ENCODE assay signal across 11 cellular contexts in genomic region chr1:28244549-28245251, GRCh38. TPM values are rescaled to one million over a fixed set of nuclear protein-coding genes. Genes with fewer than 3 reads are reported as not detected.
DNase-seq lines count a peak whose midpoint lies in the region; ATAC-seq, FAIRE-seq and TF ChIP-seq lines count a peak whose summit lies in the region.
"Had no signal": no experiment of that assay in that cellular context is flagged by ENCODE, and none has a peak within 500 bp of the region (broad histone marks: within the 10 kb centered on the region; RNA-seq: fewer than 3 reads in every experiment).

No MANE protein-coding gene starts in this region.

- H4K20me1 ChIP-seq in OCI-LY7 (ENCODE audit: insufficient read depth, low read length) = no peaks in the 10 kb centered on the region

- no peak for FAIRE-seq in small intestine (lab: Jason Lieb, UNC)
- FAIRE-seq: endometrium had no signal

- H3K79me2 ChIP-seq in OCI-LY7 (ENCODE audit: insufficient read depth, low read depth, low read length) = peaks cover 31% of the 10 kb centered on the region; the same call in 1 of the 2 replicates

- no peak for ATAC-seq in activated CD8-positive, alpha-beta memory T cell treated with anti-CD3 and anti-CD28 coated beads, Interleukin-2, amount 10 ng/mL, durations not matched to agents 7 days and 5 days
- no peak for ATAC-seq in HG02623 (IDR thresholded peaks at IDR 0.05; ENCODE audit: unreplicated experiment)

- H3K4me2 ChIP-seq in OCI-LY7 (ENCODE audit: low read length) = peak overlapping the region; percentile 69

- TF ChIP-seq CTCF in OCI-LY7 (conservative IDR thresholded peaks at IDR 0.05; ENCODE audit: low read length) (no peak), cardiac muscle cell (IDR thresholded peaks at IDR 0.05; ENCODE audit: low read depth, low read length) (no peak), MCF 10A (IDR thresholded peaks at IDR 0.05; ENCODE audit: unreplicated experiment) (no peak)

- H3K27me3 ChIP-seq in cardiac muscle cell = no peaks in the 10 kb centered on the region
- H3K27me3 ChIP-seq in small intestine (ENCODE audit: control insufficient read depth in 2 of 2, insufficient read depth in 2 of 2, low read length in 2 of 2) = no peaks in the 10 kb centered on the region

- no peaks in the 10 kb centered on the region for H3K9me2 ChIP-seq in OCI-LY7 (ENCODE audit: insufficient read depth, low read length)

- DNase-seq in activated CD8-positive, alpha-beta memory T cell treated with anti-CD3 and anti-CD28 coated beads, Interleukin-2, amount 10 ng/mL, durations not matched to agents 7 days and 5 days = no peak
- DNase-seq in activated CD8-positive, alpha-beta memory T cell treated with anti-CD3 and anti-CD28 coated beads, Interleukin-2, amount 50 U/mL, for 4 hours = no peak
- DNase-seq in OCI-LY7 (ENCODE audit: low spot score) = peak; percentile 77
- no peak for DNase-seq in cardiac muscle cell (ENCODE audit: low read depth in 1 of 2, low spot score in 1 of 2)
- DNase-seq in small intestine = no peak
- no peak for DNase-seq in NCI-H1694 (lab: John Stamatoyannopoulos, UW)
- no peak for DNase-seq in MCF 10A (ENCODE audit: unreplicated experiment)
- DNase-seq: stimulated activated naive CD4-positive, alpha-beta T cell treated with Interleukin-2 at 50 U/mL for 16 hours; SW 1271 had no signal

- no peak overlapping the region; the same call in 1 of the 2 replicates for H2AFZ ChIP-seq in OCI-LY7 (ENCODE audit: low read length)

- H3K36me3 Mint-ChIP-seq in activated CD8-positive, alpha-beta memory T cell treated with anti-CD3 and anti-CD28 coated beads, Interleukin-2, amount 10 ng/mL, durations not matched to agents 7 days and 5 days = peaks cover 6% of the 10 kb centered on the region
- peaks cover 26% of the 10 kb centered on the region for H3K36me3 Mint-ChIP-seq in MCF 10A (ENCODE audit: insufficient read depth, unreplicated experiment)

- H3K4me1 Mint-ChIP-seq in activated CD8-positive, alpha-beta memory T cell treated with anti-CD3 and anti-CD28 coated beads, Interleukin-2, amount 10 ng/mL, durations not matched to agents 7 days and 5 days = peaks cover 60% of the 10 kb centered on the region
- peaks cover 45% of the 10 kb centered on the region for H3K4me1 Mint-ChIP-seq in MCF 10A (ENCODE audit: insufficient read depth, unreplicated experiment)

- WGBS in small intestine, 3 donors = 66 to 72% (median 66%) methylated on average over 13 of the region's 13 CpGs

- H3K36me3 ChIP-seq in OCI-LY7 (ENCODE audit: insufficient read depth, low read length) = peaks cover 18% of the 10 kb centered on the region
- H3K36me3 ChIP-seq in cardiac muscle cell = no peaks in the 10 kb centered on the region
- H3K36me3 ChIP-seq in small intestine (ENCODE audit: control insufficient read depth in 2 of 2, insufficient read depth in 2 of 2, low read length in 2 of 2) = no peaks in the 10 kb centered on the region

- intact Hi-C loops in OCI-LY7 (cut with micrococcal nuclease; ENCODE audit: unreplicated experiment) (loop anchor here (1.0 to 5.0 kb wide), 3 partner anchors 72 to 398 kb away; partner anchors contain the start of gene TAF12), MCF 10A (cut with micrococcal nuclease) (loop anchor here (5.0 kb wide), 2 partner anchors 163 to 273 kb away; no protein-coding TSS in a partner anchor)

- H3K4me3 ChIP-seq in OCI-LY7 (ENCODE audit: low read depth, low read length, poor library complexity, severe bottlenecking) (peak overlapping the region; percentile 72), cardiac muscle cell (no peak overlapping the region), small intestine (ENCODE audit: low read depth in 1 of 2, low read length in 2 of 2) (no peak overlapping the region)

- H3K9me3 ChIP-seq in OCI-LY7 (ENCODE audit: low read length) (no peaks in the 10 kb centered on the region), cardiac muscle cell (ENCODE audit: low read depth) (no peaks in the 10 kb centered on the region), small intestine (ENCODE audit: control insufficient read depth, low read depth) (no peaks in the 10 kb centered on the region)

- H3K4me3 Mint-ChIP-seq in activated CD8-positive, alpha-beta memory T cell treated with anti-CD3 and anti-CD28 coated beads, Interleukin-2, amount 10 ng/mL, durations not matched to agents 7 days and 5 days = peak overlapping the region; percentile 44
- no peak overlapping the region for H3K4me3 Mint-ChIP-seq in MCF 10A (ENCODE audit: unreplicated experiment)

- H3K27me3 Mint-ChIP-seq in activated CD8-positive, alpha-beta memory T cell treated with anti-CD3 and anti-CD28 coated beads, Interleukin-2, amount 10 ng/mL, durations not matched to agents 7 days and 5 days = no peaks in the 10 kb centered on the region
- no peaks in the 10 kb centered on the region for H3K27me3 Mint-ChIP-seq in MCF 10A (ENCODE audit: insufficient read depth, unreplicated experiment)

- POLR2A ChIA-PET in OCI-LY7 (lab: Charles Lee) (interaction anchor here (0.5 to 7.3 kb wide), 16 partner anchors 9 to 473 kb away, joined by 3 to 71 read pairs (median 3); partner anchors contain the start of genes ATP5IF1, MED18 and TAF12), MCF 10A (lab: Yijun Ruan, JAX) (interaction anchor here (0.7 to 12.1 kb wide), 8 partner anchors 8 to 1908 kb away, joined by 3 to 362 read pairs (median 8); partner anchors contain the start of genes ATP5IF1, DNAJC8, MED18 and SESN2)

- peaks cover 79% of the 10 kb centered on the region for H3K4me1 ChIP-seq in OCI-LY7 (ENCODE audit: insufficient read depth, low read length, poor library complexity, severe bottlenecking)
- peaks cover 33% of the 10 kb centered on the region for H3K4me1 ChIP-seq in cardiac muscle cell (ENCODE audit: low read depth)
- H3K4me1 ChIP-seq in small intestine (ENCODE audit: control insufficient read depth in 2 of 2, insufficient read depth in 1 of 2, low read depth in 1 of 2, low read length in 1 of 2) = peaks cover 0 to 5% of the 10 kb centered on the region in 2 donors

- H3K27ac ChIP-seq in OCI-LY7 (ENCODE audit: low read depth, low read length, poor library complexity, severe bottlenecking) (peak overlapping the region; percentile 88), cardiac muscle cell (peak overlapping the region; percentile 83), small intestine (ENCODE audit: low read depth in 1 of 2, low read length in 1 of 2) (peak overlapping the region; percentile 63 to 79)

- H3K27ac Mint-ChIP-seq in activated CD8-positive, alpha-beta memory T cell treated with anti-CD3 and anti-CD28 coated beads, Interleukin-2, amount 10 ng/mL, durations not matched to agents 7 days and 5 days = peak overlapping the region; percentile 76
- H3K27ac Mint-ChIP-seq in MCF 10A (ENCODE audit: low read depth, unreplicated experiment) = no peak overlapping the region

- BruUV-seq in OCI-LY7 (replicated peaks; lab: Mats Ljungman, UMichigan) = no TSS peak
- BruUV-seq in MCF 10A (replicated peaks; lab: Mats Ljungman, UMichigan) = no TSS peak

- H3K9me3 Mint-ChIP-seq in activated CD8-positive, alpha-beta memory T cell treated with anti-CD3 and anti-CD28 coated beads, Interleukin-2, amount 10 ng/mL, durations not matched to agents 7 days and 5 days (ENCODE audit: low read depth) = no peaks in the 10 kb centered on the region
- H3K9me3 Mint-ChIP-seq in MCF 10A (ENCODE audit: unreplicated experiment) = no peaks in the 10 kb centered on the region

- CTCF ChIA-PET in activated CD8-positive, alpha-beta memory T cell treated with anti-CD3 and anti-CD28 coated beads, Interleukin-2, amount 10 ng/mL, durations not matched to agents 7 days and 5 days (lab: Charles Lee) = interaction anchor here (0.7 to 2.5 kb wide), 4 partner anchors 8 to 387 kb away, joined by 3 to 8 read pairs (median 4); partner anchors contain the start of gene ATP5IF1
- CTCF ChIA-PET in OCI-LY7 (lab: Charles Lee; ENCODE audit: unreplicated experiment) (interaction anchor here (0.9 to 1.4 kb wide), 2 partner anchors 9 kb away, joined by 3 read pairs; partner anchors contain the start of gene ATP5IF1), MCF 10A (lab: Yijun Ruan, JAX) (interaction anchor here (0.7 kb wide), 1 partner anchor 15 kb away, joined by 3 read pairs; the partner anchor contains the start of gene SESN2)

RNA-seq across cellular contexts. Expression of gene ATP5IF1, which starts 8.8 kb away (rescaled TPM):
- total RNA-seq in activated CD8-positive, alpha-beta memory T cell treated with anti-CD3 and anti-CD28 coated beads, Interleukin-2, amount 10 ng/mL, durations not matched to agents 7 days and 5 days = 100 to 1,000 TPM; 175 to 182 TPM
- total RNA-seq in OCI-LY7 (2014; rRNA removed; shearing (Covaris generic)) = 410 and 604 TPM in 2 replicates
- total RNA-seq in OCI-LY7 (2022) (321 and 330 TPM in 2 replicates), cardiac muscle cell (1,032 and 1,070 TPM in 2 replicates), MCF 10A (2022) (214 and 232 TPM in 2 replicates)
- polyA plus RNA-seq in cardiac muscle cell (966 and 1,056 TPM in 2 replicates), small intestine (1,000 to 10,000 TPM in 1 of 3 donors, 100 to 1,000 TPM in 2; 763 to 1,616 (median 824) TPM)

RNA-seq across cellular contexts. Expression of gene DNAJC8, which starts 11.9 kb away (rescaled TPM):
- total RNA-seq in activated CD8-positive, alpha-beta memory T cell treated with anti-CD3 and anti-CD28 coated beads, Interleukin-2, amount 10 ng/mL, durations not matched to agents 7 days and 5 days = 100 to 1,000 TPM; 103 to 114 TPM
- total RNA-seq in OCI-LY7 (2014; rRNA removed; shearing (Covaris generic)) = 71.1 and 94.6 TPM in 2 replicates
- total RNA-seq in OCI-LY7 (2022) (121 and 129 TPM in 2 replicates), cardiac muscle cell (51.9 and 72.3 TPM in 2 replicates), MCF 10A (2022) (59.6 and 60.0 TPM in 2 replicates)
- polyA plus RNA-seq in cardiac muscle cell (117 and 137 TPM in 2 replicates), small intestine (10 to 100 TPM; 62.2 to 72.7 (median 71.9) TPM)

RNA-seq across cellular contexts. Expression of gene SESN2, which starts 14.6 kb away (rescaled TPM):
- 10 to 100 TPM; 14.2 to 21.5 TPM for total RNA-seq in activated CD8-positive, alpha-beta memory T cell treated with anti-CD3 and anti-CD28 coated beads, Interleukin-2, amount 10 ng/mL, durations not matched to agents 7 days and 5 days
- total RNA-seq in OCI-LY7 (2014; rRNA removed; shearing (Covaris generic)) = 18.3 and 22.8 TPM in 2 replicates
- total RNA-seq in OCI-LY7 (2022) (37.6 and 41.2 TPM in 2 replicates), cardiac muscle cell (22.3 and 24.6 TPM in 2 replicates), MCF 10A (2022) (106 and 118 TPM in 2 replicates)
- polyA plus RNA-seq in cardiac muscle cell (24.5 and 24.8 TPM in 2 replicates), small intestine (10 to 100 TPM; 16.8 to 41.3 (median 19.5) TPM)
